In the genomic region with DNA sequence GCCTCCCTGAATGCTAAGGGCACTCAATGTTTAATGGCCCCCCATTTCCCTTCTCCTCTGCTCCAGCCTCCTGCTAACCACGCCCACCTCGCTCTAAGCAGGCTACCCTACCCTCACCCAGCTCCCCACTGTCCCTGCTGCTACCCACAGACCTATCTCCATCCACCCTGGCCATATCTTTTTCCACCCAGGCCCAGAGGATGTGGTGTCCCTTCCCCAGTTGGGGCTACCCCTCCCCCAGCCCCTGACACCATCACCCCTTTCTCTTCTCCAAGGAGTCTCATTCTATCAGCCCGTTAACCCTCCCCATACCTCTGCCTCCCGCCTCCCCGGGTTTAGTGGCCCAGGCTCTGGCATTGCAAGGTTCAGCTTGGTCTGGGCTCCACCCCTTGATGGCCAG, we compare ENCODE assay signal across 9 cellular contexts. TPM values are rescaled to one million over a fixed set of nuclear protein-coding genes. Genes with fewer than 3 reads are reported as not detected.
DNase-seq lines count a peak whose midpoint lies in the region; ATAC-seq and TF ChIP-seq lines count a peak whose summit lies in the region.
"Had no signal": no experiment of that assay in that cellular context is flagged by ENCODE, and none has a peak within 500 bp of the region (broad histone marks: within the 10 kb centered on the region; RNA-seq: fewer than 3 reads in every experiment).

No MANE protein-coding gene starts in this region.

- peaks cover 6% of the 10 kb centered on the region for H3K36me3 Mint-ChIP-seq in activated T-cell treated with anti-CD3 and anti-CD28 coated beads, Interleukin-2, amount 50 U/mL, for 24 hours (ENCODE audit: low read depth)
- H3K36me3 Mint-ChIP-seq in central memory CD8-positive, alpha-beta T cell (ENCODE audit: insufficient read depth): peaks cover 28% of the 10 kb centered on the region
- H3K36me3 Mint-ChIP-seq in endodermal cell (ENCODE audit: low read depth): peaks cover 3% of the 10 kb centered on the region

- peaks cover 38% of the 10 kb centered on the region for H3K4me1 ChIP-seq in RWPE2 (ENCODE audit: insufficient read depth, poor library complexity, severe bottlenecking)
- peaks cover 68% of the 10 kb centered on the region for H3K4me1 ChIP-seq in skeletal muscle satellite cell (ENCODE audit: control insufficient read depth, insufficient read depth, low read length)
- H3K4me1 ChIP-seq in endodermal cell (ENCODE audit: control insufficient read depth, insufficient read depth, low read length): no peaks in the 10 kb centered on the region

- peak overlapping the region; percentile 64 for H3K27ac ChIP-seq in RWPE2 (ENCODE audit: poor library complexity, severe bottlenecking)
- no peak overlapping the region for H3K27ac ChIP-seq in endodermal cell (ENCODE audit: low read depth, low read length)

- H3K4me2 ChIP-seq in skeletal muscle satellite cell (ENCODE audit: low read length): peak overlapping the region; percentile 60

- no peak for DNase-seq in activated T-cell treated with anti-CD3 and anti-CD28 coated beads, Interleukin-2, amount 50 U/mL, for 24 hours
- DNase-seq in activated T-cell treated with anti-CD3 and anti-CD28 coated beads for 4 hours: no peak
- DNase-seq in RWPE2 (ENCODE audit: low spot score): no peak
- no peak for DNase-seq in central memory CD8-positive, alpha-beta T cell (ENCODE audit: low spot score in 2 of 2)
- no peak for DNase-seq in endodermal cell
- no peak for DNase-seq in NCI-H345 treated with DMSO at 0.1 percent for 48 hours (lab: John Stamatoyannopoulos, UW; ENCODE audit: unreplicated experiment)

- H3K4me3 ChIP-seq in RWPE2 (ENCODE audit: severe bottlenecking) (no peak overlapping the region), skeletal muscle satellite cell (ENCODE audit: low read length) (peak overlapping the region; percentile 46), endodermal cell (ENCODE audit: low read length) (no peak overlapping the region)

- H3K9me3 Mint-ChIP-seq in activated T-cell treated with anti-CD3 and anti-CD28 coated beads, Interleukin-2, amount 50 U/mL, for 24 hours: peaks cover 16% of the 10 kb centered on the region
- no peaks in the 10 kb centered on the region for H3K9me3 Mint-ChIP-seq in central memory CD8-positive, alpha-beta T cell
- no peaks in the 10 kb centered on the region for H3K9me3 Mint-ChIP-seq in endodermal cell

- H3K36me3 ChIP-seq in RWPE2 (ENCODE audit: low read depth) (no peaks in the 10 kb centered on the region), skeletal muscle satellite cell (ENCODE audit: insufficient read depth, low read length) (peaks cover 25% of the 10 kb centered on the region), endodermal cell (ENCODE audit: control insufficient read depth, insufficient read depth, low read length) (no peaks in the 10 kb centered on the region)

- no peak overlapping the region for H3K4me3 Mint-ChIP-seq in activated T-cell treated with anti-CD3 and anti-CD28 coated beads, Interleukin-2, amount 50 U/mL, for 24 hours
- peak overlapping the region; percentile 70 for H3K4me3 Mint-ChIP-seq in central memory CD8-positive, alpha-beta T cell
- no peak overlapping the region for H3K4me3 Mint-ChIP-seq in endodermal cell

- peak overlapping the region; percentile 80 for H3K9ac ChIP-seq in skeletal muscle satellite cell (ENCODE audit: low read depth, low read length)
- H3K9ac ChIP-seq in endodermal cell (ENCODE audit: extremely low read depth, low read length, poor library complexity, severe bottlenecking): no peak overlapping the region

- H3K27me3 Mint-ChIP-seq in activated T-cell treated with anti-CD3 and anti-CD28 coated beads, Interleukin-2, amount 50 U/mL, for 24 hours: no peaks in the 10 kb centered on the region
- H3K27me3 Mint-ChIP-seq in central memory CD8-positive, alpha-beta T cell: no peaks in the 10 kb centered on the region
- H3K27me3 Mint-ChIP-seq in endodermal cell (ENCODE audit: insufficient read depth): no peaks in the 10 kb centered on the region
- H3K27me3 Mint-ChIP-seq: naive B cell had no signal

- peak overlapping the region; percentile 92 for H3K27ac Mint-ChIP-seq in activated T-cell treated with anti-CD3 and anti-CD28 coated beads, Interleukin-2, amount 50 U/mL, for 24 hours
- peak overlapping the region; percentile 89 for H3K27ac Mint-ChIP-seq in central memory CD8-positive, alpha-beta T cell (ENCODE audit: low read depth)
- no peak overlapping the region for H3K27ac Mint-ChIP-seq in endodermal cell

- ATAC-seq in RWPE2 (ENCODE audit: low read depth) (no peak), GM21423 (IDR thresholded peaks at IDR 0.05; ENCODE audit: unreplicated experiment) (no peak)
- ATAC-seq in central memory CD8-positive, alpha-beta T cell (replicated peaks; ENCODE audit: extremely low read depth, poor library complexity, severe bottlenecking): no peak

- H3K9me3 ChIP-seq in RWPE2 (ENCODE audit: severe bottlenecking): no peaks in the 10 kb centered on the region
- no peaks in the 10 kb centered on the region for H3K9me3 ChIP-seq in skeletal muscle satellite cell (replicated peaks; ENCODE audit: low read length)
- no peaks in the 10 kb centered on the region for H3K9me3 ChIP-seq in endodermal cell (ENCODE audit: control insufficient read depth, low read length)

- peaks cover 78% of the 10 kb centered on the region for H3K4me1 Mint-ChIP-seq in activated T-cell treated with anti-CD3 and anti-CD28 coated beads, Interleukin-2, amount 50 U/mL, for 24 hours (ENCODE audit: low read depth)
- peaks cover 60% of the 10 kb centered on the region for H3K4me1 Mint-ChIP-seq in central memory CD8-positive, alpha-beta T cell
- H3K4me1 Mint-ChIP-seq in endodermal cell: peaks cover 18% of the 10 kb centered on the region

- TF ChIP-seq CTCF in RWPE2 (IDR thresholded peaks at IDR 0.05; ENCODE audit: poor library complexity, severe bottlenecking): no peak
- no peak for TF ChIP-seq CTCF in endodermal cell (conservative IDR thresholded peaks at IDR 0.05)

- H3K27me3 ChIP-seq in RWPE2 (ENCODE audit: insufficient read depth, poor library complexity, severe bottlenecking) (no peaks in the 10 kb centered on the region), skeletal muscle satellite cell (ENCODE audit: control insufficient read depth, insufficient read depth, low read length) (no peaks in the 10 kb centered on the region), endodermal cell (ENCODE audit: control insufficient read depth, insufficient read depth, low read length, poor library complexity, severe bottlenecking) (no peaks in the 10 kb centered on the region)

- 93 to 100% methylated on average over 4 to 5 of the region's 5 CpGs for WGBS in endodermal cell (ENCODE audit: insufficient coverage in 1 of 2, insufficient read length in 1 of 2), 2 experiments

RNA-seq across cellular contexts. Expression of gene PPIF, which starts 28.9 kb away (rescaled TPM):
- total RNA-seq in skeletal muscle satellite cell (2012; rRNA removed): 56.0 and 66.0 TPM in 2 replicates
- total RNA-seq in endodermal cell: 10 to 100 TPM; 50.4 to 51.0 TPM
- 54.6 TPM for polyA plus RNA-seq in endodermal cell (2013, experiment 1 of 2)
- 46.4 TPM for polyA plus RNA-seq in endodermal cell (2013, experiment 2 of 2)
